In genomic region chr6:126919947-126920346, GRCh38 we compare ENCODE assay signal across 12 cellular contexts.
A peak's percentile ranks its signal among the peaks of the same experiment; 100 is the strongest.
DNase-seq lines count a peak whose midpoint lies in the region; ATAC-seq and TF ChIP-seq lines count a peak whose summit lies in the region.
"Had no signal": no experiment of that assay in that cellular context is flagged by ENCODE, and none has a peak within 500 bp of the region (broad histone marks: within the 10 kb centered on the region; RNA-seq: fewer than 3 reads in every experiment).

No MANE protein-coding gene starts in this region.

- intact Hi-C loops in left lung (cut with DNase I), result no loop called here
- intact Hi-C loops in left colon (cut with DNase I, micrococcal nuclease), result no loop called here

- no peaks in the 10 kb centered on the region for H3K36me3 ChIP-seq in left lung
- H3K36me3 ChIP-seq: spleen had no signal

- no peaks in the 10 kb centered on the region for H3K27me3 ChIP-seq in left lung
- H3K27me3 ChIP-seq: spleen had no signal

- no peaks in the 10 kb centered on the region for H3K9me3 ChIP-seq in left lung
- H3K9me3 ChIP-seq: spleen had no signal

- H3K4me3 ChIP-seq in AG09309 (ENCODE audit: control insufficient read depth, low read depth, low read length), result no peak overlapping the region
- H3K4me3 ChIP-seq in choroid plexus epithelial cell (ENCODE audit: low read depth, low read length), result no peak overlapping the region
- no peak overlapping the region for H3K4me3 ChIP-seq in left lung
- H3K4me3 ChIP-seq: spleen had no signal

- peak; percentile 86 for DNase-seq in AG09309 (ENCODE audit: low read depth)
- peak; percentile 94 for DNase-seq in NCI-H226
- peak; percentile 95 for DNase-seq in choroid plexus epithelial cell (ENCODE audit: low read depth)
- no peak for DNase-seq in left lung
- DNase-seq in left colon, result no peak
- no peak for DNase-seq in NCI-H345 (lab: John Stamatoyannopoulos, UW)
- DNase-seq: CD8-positive, alpha-beta T cell; OCI-M1; spleen had no signal

- H3K27ac ChIP-seq in left lung, result no peak overlapping the region
- H3K27ac ChIP-seq: spleen had no signal

- ATAC-seq in left lung (peak; percentile 60), left colon (no peak), GM18873 (IDR thresholded peaks at IDR 0.05; ENCODE audit: low FRiP score, unreplicated experiment) (no peak), GM21786 (IDR thresholded peaks at IDR 0.05; ENCODE audit: unreplicated experiment) (no peak)
- ATAC-seq: CD8-positive, alpha-beta T cell; natural killer cell treated with Interleukin-12 subunit alpha and Interleukin-12 subunit beta and Interleukin-15 and Interleukin-18, amount 100 ng/mL, for 72 hours had no signal

- H3K4me1 ChIP-seq in left lung, result no peaks in the 10 kb centered on the region
- H3K4me1 ChIP-seq: spleen had no signal

- TF ChIP-seq CTCF in AG09309 (IDR thresholded peaks at IDR 0.05; ENCODE audit: control insufficient read depth, insufficient read depth, low read depth, low read length, missing control alignments) (no peak), choroid plexus epithelial cell (conservative IDR thresholded peaks at IDR 0.05; ENCODE audit: low read depth, low read length) (no peak), left lung (IDR thresholded peaks at IDR 0.05) (no peak)

Comparison
In these comparisons a context has a peak if more than half of its experiments do, and no peak if none do; other contexts are left out.
1. DNase-seq: peak in AG09309 (single experiment), NCI-H226 (single experiment) and choroid plexus epithelial cell (single experiment); none in left lung (0 of 2), left colon (0 of 2) and NCI-H345 (single experiment).